Comparison of ENCODE assay signal across 31 cellular contexts in the genomic region with DNA sequence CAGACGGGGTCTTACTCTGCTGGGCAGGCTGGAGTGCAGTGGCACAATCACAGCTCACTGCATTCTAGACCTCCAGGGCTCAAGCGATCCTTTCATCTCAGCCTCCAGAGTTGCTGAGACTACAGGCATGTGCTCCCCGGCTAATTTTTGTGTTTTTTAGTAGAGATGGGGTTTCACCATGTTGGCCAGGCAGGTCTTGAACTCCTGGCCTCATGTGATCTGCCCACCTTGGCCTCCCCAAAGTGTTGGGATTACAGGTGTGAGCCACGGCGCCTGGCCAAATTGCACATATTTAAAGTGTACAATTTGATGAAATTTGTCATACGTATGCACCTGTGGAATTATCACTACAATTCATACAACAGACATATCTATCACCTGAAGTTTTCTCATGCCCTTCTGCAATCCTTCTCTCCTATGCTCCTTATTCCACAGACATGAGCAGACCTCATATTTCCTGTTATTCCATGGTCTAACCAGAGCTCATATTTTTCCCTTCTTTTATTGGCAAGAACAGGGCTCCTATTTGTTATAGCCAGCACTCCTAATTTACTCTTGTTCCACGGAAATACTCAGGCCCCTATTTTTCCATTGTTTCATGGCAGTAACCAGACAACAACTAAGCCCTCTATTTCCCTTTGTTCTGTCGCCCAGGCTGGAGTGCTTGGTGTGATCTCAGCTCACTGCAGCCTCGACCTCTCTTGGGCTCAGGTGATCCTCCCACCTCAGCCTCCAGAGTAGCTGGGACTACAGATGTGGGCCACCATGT. TPM values are rescaled to one million over a fixed set of nuclear protein-coding genes. Genes with fewer than 3 reads are reported as not detected.
"Had no signal": no experiment of that assay in that cellular context is flagged by ENCODE, and none has a peak within 500 bp of the region (broad histone marks: within the 10 kb centered on the region; RNA-seq: fewer than 3 reads in every experiment).

No MANE protein-coding gene starts in this region.

- H3K4me1 Mint-ChIP-seq: stimulated activated memory B cell treated with anti-CD40 and anti-IgM and Interleukin-4, amounts not matched to agents 10 μg/mL and 1 μg/mL and 100 μg/mL, for 72 hours had no signal

- H3K27ac Mint-ChIP-seq: immature natural killer cell; naive thymus-derived CD4-positive, alpha-beta T cell; nephron; neural progenitor cell; stimulated activated memory B cell treated with anti-CD40 and anti-IgM and Interleukin-4, amounts not matched to agents 10 μg/mL and 1 μg/mL and 100 μg/mL, for 72 hours had no signal

- H3K4me3 ChIP-seq: gastrocnemius medialis, neural progenitor cell, prostate gland, right atrium auricular region, skin epidermis, spleen, thoracic aorta, tibial nerve, upper lobe of left lung had no signal

- H3K4me1 ChIP-seq: neural progenitor cell, parathyroid adenoma, prostate gland had no signal

- DNase-seq: cortex of kidney; effector memory CD4-positive, alpha-beta T cell; foreskin fibroblast; gastrocnemius medialis; hypothalamus; immature natural killer cell; mesenchymal stem cell; midbrain; naive thymus-derived CD4-positive, alpha-beta T cell; spleen; stimulated activated CD4-positive, alpha-beta T cell treated with anti-CD3 and anti-CD28 coated beads, Interleukin-4, amount 100 ng/mL, for 4 hours; stimulated activated naive CD8-positive, alpha-beta T cell treated with anti-CD3 and anti-CD28 coated beads, Interleukin-15, Interleukin-2, amounts not matched to agents 100 U/mL and 50 U/mL, for 24 hours; upper lobe of left lung had no signal

- H3K36me3 Mint-ChIP-seq: immature natural killer cell; naive thymus-derived CD4-positive, alpha-beta T cell; neural progenitor cell; stimulated activated memory B cell treated with anti-CD40 and anti-IgM and Interleukin-4, amounts not matched to agents 10 μg/mL and 1 μg/mL and 100 μg/mL, for 72 hours had no signal

- H3K27me3 ChIP-seq: gastrocnemius medialis, neural progenitor cell, right atrium auricular region, spleen, tibial nerve, upper lobe of left lung had no signal

- ATAC-seq: esophagus mucosa; naive thymus-derived CD4-positive, alpha-beta T cell; stimulated activated memory B cell treated with anti-CD40 and anti-IgM and Interleukin-4, amounts not matched to agents 10 μg/mL and 1 μg/mL and 100 μg/mL, for 72 hours; stimulated activated naive CD8-positive, alpha-beta T cell treated with anti-CD3 and anti-CD28 coated beads, Interleukin-15, Interleukin-2, amounts not matched to agents 100 U/mL and 50 U/mL, for 24 hours had no signal

- H3K9me3 Mint-ChIP-seq: nephron; neural progenitor cell; stimulated activated memory B cell treated with anti-CD40 and anti-IgM and Interleukin-4, amounts not matched to agents 10 μg/mL and 1 μg/mL and 100 μg/mL, for 72 hours had no signal

- H3K79me2 ChIP-seq: parathyroid adenoma had no signal

- H3K4me3 Mint-ChIP-seq: immature natural killer cell; naive thymus-derived CD4-positive, alpha-beta T cell; nephron; neural progenitor cell; stimulated activated memory B cell treated with anti-CD40 and anti-IgM and Interleukin-4, amounts not matched to agents 10 μg/mL and 1 μg/mL and 100 μg/mL, for 72 hours had no signal

- H3K9me3 ChIP-seq: gastrocnemius medialis, prostate gland, right atrium auricular region, spleen, thoracic aorta, tibial nerve, upper lobe of left lung had no signal

- H3K9ac ChIP-seq: neural progenitor cell, parathyroid adenoma had no signal

- FAIRE-seq: keratinocyte, urothelium cell line had no signal

- H2AFZ ChIP-seq: neural progenitor cell, parathyroid adenoma had no signal

- H3K27ac ChIP-seq: neural progenitor cell, parathyroid adenoma, right atrium auricular region, skin epidermis, spleen, upper lobe of left lung had no signal

- H3K4me2 ChIP-seq: neural progenitor cell had no signal

- H3K36me3 ChIP-seq: gastrocnemius medialis, neural progenitor cell, prostate gland, right atrium auricular region, spleen, thoracic aorta, tibial nerve, upper lobe of left lung had no signal

RNA-seq across cellular contexts. Expression of gene CSTL1, which starts 2.2 kb away (rescaled TPM):
- total RNA-seq: esophagus mucosa; gastrocnemius medialis; glomerular endothelial cell; left lobe of liver; lower leg skin; lung microvascular endothelial cell; mucosa of gallbladder; naive thymus-derived CD4-positive, alpha-beta T cell; osteoblast; prostate gland; right atrium auricular region; spleen; thoracic aorta; tibial nerve; upper lobe of left lung had no signal
- polyA plus RNA-seq: immature natural killer cell; keratinocyte; naive thymus-derived CD4-positive, alpha-beta T cell; spleen had no signal

RNA-seq across cellular contexts. Expression of gene CST11, which starts 15.4 kb away (rescaled TPM):
- total RNA-seq: esophagus mucosa; gastrocnemius medialis; glomerular endothelial cell; left lobe of liver; lower leg skin; lung microvascular endothelial cell; mucosa of gallbladder; naive thymus-derived CD4-positive, alpha-beta T cell; osteoblast; prostate gland; right atrium auricular region; spleen; thoracic aorta; tibial nerve; upper lobe of left lung had no signal
- polyA plus RNA-seq: immature natural killer cell; keratinocyte; naive thymus-derived CD4-positive, alpha-beta T cell; spleen had no signal

RNA-seq across cellular contexts. Expression of gene CST8, which starts 53.6 kb away (rescaled TPM):
- total RNA-seq: esophagus mucosa; gastrocnemius medialis; glomerular endothelial cell; left lobe of liver; lower leg skin; lung microvascular endothelial cell; mucosa of gallbladder; naive thymus-derived CD4-positive, alpha-beta T cell; osteoblast; right atrium auricular region; spleen; thoracic aorta; tibial nerve; upper lobe of left lung had no signal
- polyA plus RNA-seq: immature natural killer cell; keratinocyte; naive thymus-derived CD4-positive, alpha-beta T cell; spleen had no signal
